ENCODE assay signal across 1 cellular context in the genomic region with DNA sequence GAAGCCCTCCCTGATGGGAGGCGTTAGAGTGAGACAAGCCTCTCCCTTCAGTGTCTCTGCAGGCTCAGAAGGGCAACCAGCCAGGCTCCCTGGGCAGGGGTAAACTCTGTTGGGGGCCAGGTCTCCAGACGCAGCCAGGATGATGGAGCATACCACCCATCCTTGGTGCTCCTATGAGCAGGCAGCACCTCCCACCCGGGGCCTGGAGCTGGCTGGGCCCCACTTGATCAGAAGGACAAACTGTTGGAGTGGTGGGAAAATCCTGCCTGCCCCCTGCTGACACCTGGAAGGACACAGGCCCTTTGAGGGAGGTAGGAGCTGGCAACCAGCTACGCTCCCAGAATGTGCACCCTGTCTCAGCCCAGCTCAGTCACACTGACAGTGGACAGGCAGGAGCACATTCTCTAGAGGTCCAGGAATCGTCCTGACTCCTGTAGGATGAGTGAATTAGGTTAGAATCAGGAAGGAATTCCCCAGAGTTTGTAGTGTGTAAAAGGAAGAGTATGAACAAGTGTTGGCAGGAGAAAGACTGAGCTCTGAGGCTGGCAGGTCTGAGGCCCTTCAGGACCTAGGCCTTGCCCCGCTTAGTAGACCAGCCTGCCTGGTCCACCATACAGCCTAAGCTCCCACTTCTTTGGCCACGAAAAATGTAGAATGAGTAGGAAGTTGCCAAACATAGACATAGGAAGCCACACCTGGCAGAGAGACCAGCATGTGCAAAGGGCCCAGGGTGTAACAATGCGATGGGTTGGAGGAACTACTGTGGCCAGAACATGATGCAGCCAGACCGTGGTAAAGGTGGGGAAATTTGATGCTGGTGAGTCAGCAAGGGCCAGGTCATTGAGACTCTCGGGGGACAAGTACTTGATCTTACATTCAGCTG.
TF ChIP-seq lines count a peak whose summit lies in the region.

No MANE protein-coding gene starts in this region.

TF ChIP-seq in SK-N-SH treated with all-trans-retinoic acid at 6 μM for 48 hours, 23 proteins besides CTCF, POLR2A, EP300 and RAD21 (continued from another document):
- TF ChIP-seq, protein P1, sequence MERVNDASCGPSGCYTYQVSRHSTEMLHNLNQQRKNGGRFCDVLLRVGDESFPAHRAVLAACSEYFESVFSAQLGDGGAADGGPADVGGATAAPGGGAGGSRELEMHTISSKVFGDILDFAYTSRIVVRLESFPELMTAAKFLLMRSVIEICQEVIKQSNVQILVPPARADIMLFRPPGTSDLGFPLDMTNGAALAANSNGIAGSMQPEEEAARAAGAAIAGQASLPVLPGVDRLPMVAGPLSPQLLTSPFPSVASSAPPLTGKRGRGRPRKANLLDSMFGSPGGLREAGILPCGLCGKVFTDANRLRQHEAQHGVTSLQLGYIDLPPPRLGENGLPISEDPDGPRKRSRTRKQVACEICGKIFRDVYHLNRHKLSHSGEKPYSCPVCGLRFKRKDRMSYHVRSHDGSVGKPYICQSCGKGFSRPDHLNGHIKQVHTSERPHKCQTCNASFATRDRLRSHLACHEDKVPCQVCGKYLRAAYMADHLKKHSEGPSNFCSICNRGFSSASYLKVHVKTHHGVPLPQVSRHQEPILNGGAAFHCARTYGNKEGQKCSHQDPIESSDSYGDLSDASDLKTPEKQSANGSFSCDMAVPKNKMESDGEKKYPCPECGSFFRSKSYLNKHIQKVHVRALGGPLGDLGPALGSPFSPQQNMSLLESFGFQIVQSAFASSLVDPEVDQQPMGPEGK (CRISPR knock-in tag; IDR thresholded peaks at IDR 0.05; ENCODE audit: borderline replicate concordance): no peak
